ENCODE assay signal across 11 cellular contexts in the genomic region with DNA sequence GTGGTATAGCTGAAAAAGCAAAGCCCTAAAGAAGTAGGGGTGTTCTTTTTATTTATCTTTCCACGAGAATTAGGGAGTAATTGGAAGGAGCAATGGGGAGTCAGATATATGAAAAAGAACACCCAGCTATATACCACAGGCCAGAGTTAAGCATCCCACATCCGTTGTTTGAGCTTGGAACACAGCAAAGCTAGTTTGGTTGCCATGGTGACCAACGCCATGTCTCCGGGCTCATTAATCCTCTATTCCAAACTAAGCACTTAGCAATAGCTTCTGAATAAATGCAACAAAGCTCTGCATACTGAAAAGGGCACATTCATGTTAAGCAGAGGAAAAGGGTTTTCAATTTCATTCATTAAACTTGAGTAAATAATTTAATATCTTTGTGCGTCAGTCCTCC. TPM values are rescaled to one million over a fixed set of nuclear protein-coding genes. Genes with fewer than 3 reads are reported as not detected.
DNase-seq lines count a peak whose midpoint lies in the region; ATAC-seq, FAIRE-seq and TF ChIP-seq lines count a peak whose summit lies in the region.
"Had no signal": no experiment of that assay in that cellular context is flagged by ENCODE, and none has a peak within 500 bp of the region (broad histone marks: within the 10 kb centered on the region; RNA-seq: fewer than 3 reads in every experiment).

No MANE protein-coding gene starts in this region.

- H3K36me3 ChIP-seq in astrocyte (ENCODE audit: insufficient read depth, low read length) (no peaks in the 10 kb centered on the region), colonic mucosa (no peaks in the 10 kb centered on the region), tibial artery (no peaks in the 10 kb centered on the region)

- TF ChIP-seq CTCF in astrocyte (IDR thresholded peaks at IDR 0.05; ENCODE audit: insufficient read depth, low read depth, low read length) = no peak
- no peak for TF ChIP-seq CTCF in neural crest cell (conservative IDR thresholded peaks at IDR 0.05)
- no peak for TF ChIP-seq CTCF in colonic mucosa (IDR thresholded peaks at IDR 0.05)
- no peak for TF ChIP-seq CTCF in tibial artery (IDR thresholded peaks at IDR 0.05)

- H3K27ac Mint-ChIP-seq in activated naive CD8-positive, alpha-beta T cell treated with anti-CD3 and anti-CD28 coated beads for 36 hours = no peak overlapping the region
- H3K27ac Mint-ChIP-seq in activated naive CD8-positive, alpha-beta T cell treated with anti-CD3 and anti-CD28 coated beads, Interleukin-2, amount 50 U/mL, for 24 hours = no peak overlapping the region
- H3K27ac Mint-ChIP-seq in astrocyte (ENCODE audit: unreplicated experiment) (no peak overlapping the region), neural crest cell (ENCODE audit: unreplicated experiment) (no peak overlapping the region)
- H3K27ac Mint-ChIP-seq: CD8-positive, alpha-beta memory T cell had no signal

- H4K20me1 ChIP-seq in astrocyte (ENCODE audit: insufficient read depth, low read length) = no peaks in the 10 kb centered on the region

- intact Hi-C loops in colonic mucosa (cut with DNase I) = no loop called here
- intact Hi-C loops in tibial artery (cut with DNase I; ENCODE audit: low total_unique reads) = no loop called here

- H3K27me3 ChIP-seq in astrocyte (ENCODE audit: insufficient read depth, low read length) = no peaks in the 10 kb centered on the region
- no peaks in the 10 kb centered on the region for H3K27me3 ChIP-seq in colonic mucosa
- no peaks in the 10 kb centered on the region for H3K27me3 ChIP-seq in tibial artery

- H2AFZ ChIP-seq in astrocyte (ENCODE audit: low read depth, low read length) = no peak overlapping the region

- H3K4me1 Mint-ChIP-seq in activated naive CD8-positive, alpha-beta T cell treated with anti-CD3 and anti-CD28 coated beads for 36 hours = peaks cover 3% of the 10 kb centered on the region
- no peaks in the 10 kb centered on the region for H3K4me1 Mint-ChIP-seq in activated naive CD8-positive, alpha-beta T cell treated with anti-CD3 and anti-CD28 coated beads, Interleukin-2, amount 50 U/mL, for 24 hours
- H3K4me1 Mint-ChIP-seq in astrocyte (ENCODE audit: low read depth, unreplicated experiment) (no peaks in the 10 kb centered on the region), neural crest cell (peaks cover 15% of the 10 kb centered on the region)

- no peaks in the 10 kb centered on the region for H3K27me3 Mint-ChIP-seq in activated naive CD8-positive, alpha-beta T cell treated with anti-CD3 and anti-CD28 coated beads for 36 hours
- peaks cover 5% of the 10 kb centered on the region for H3K27me3 Mint-ChIP-seq in activated naive CD8-positive, alpha-beta T cell treated with anti-CD3 and anti-CD28 coated beads, Interleukin-2, amount 50 U/mL, for 24 hours
- H3K27me3 Mint-ChIP-seq in astrocyte (ENCODE audit: low read depth, unreplicated experiment) (peaks cover 2% of the 10 kb centered on the region), neural crest cell (ENCODE audit: low read depth) (no peaks in the 10 kb centered on the region)
- H3K27me3 Mint-ChIP-seq: CD8-positive, alpha-beta memory T cell had no signal

- H3K4me1 ChIP-seq in astrocyte (ENCODE audit: insufficient read depth, low read length) (no peaks in the 10 kb centered on the region), colonic mucosa (no peaks in the 10 kb centered on the region), tibial artery (no peaks in the 10 kb centered on the region)

- H3K9me3 ChIP-seq in astrocyte (ENCODE audit: insufficient read depth, low read depth, low read length) (no peaks in the 10 kb centered on the region), colonic mucosa (no peaks in the 10 kb centered on the region), tibial artery (no peaks in the 10 kb centered on the region)

- peak; percentile 14 for DNase-seq in activated naive CD8-positive, alpha-beta T cell treated with anti-CD3 and anti-CD28 coated beads for 36 hours
- no peak for DNase-seq in activated naive CD8-positive, alpha-beta T cell treated with anti-CD3 and anti-CD28 coated beads, Interleukin-2, amount 50 U/mL, for 24 hours
- DNase-seq in NCI-H1105 treated with DMSO at 0.1 percent for 48 hours (lab: John Stamatoyannopoulos, UW) = peak; percentile 90
- peak; percentile 76 for DNase-seq in astrocyte (ENCODE audit: low read depth)
- peak; percentile 48 for DNase-seq in neural crest cell (ENCODE audit: low read depth, low spot score)
- DNase-seq in colonic mucosa = no peak
- no peak for DNase-seq in tibial artery

- ATAC-seq in activated naive CD8-positive, alpha-beta T cell treated with anti-CD3 and anti-CD28 coated beads, Interleukin-2, amount 50 U/mL, for 24 hours = no peak
- ATAC-seq in GM21515 (IDR thresholded peaks at IDR 0.05; ENCODE audit: unreplicated experiment) = no peak

- no peak for FAIRE-seq in astrocyte (lab: Jason Lieb, UNC)

- no peaks in the 10 kb centered on the region for H3K9me3 Mint-ChIP-seq in activated naive CD8-positive, alpha-beta T cell treated with anti-CD3 and anti-CD28 coated beads for 36 hours
- H3K9me3 Mint-ChIP-seq in activated naive CD8-positive, alpha-beta T cell treated with anti-CD3 and anti-CD28 coated beads, Interleukin-2, amount 50 U/mL, for 24 hours = no peaks in the 10 kb centered on the region
- H3K9me3 Mint-ChIP-seq in astrocyte (ENCODE audit: unreplicated experiment) = no peaks in the 10 kb centered on the region
- no peaks in the 10 kb centered on the region for H3K9me3 Mint-ChIP-seq in neural crest cell
- H3K9me3 Mint-ChIP-seq: CD8-positive, alpha-beta memory T cell had no signal

- H3K4me3 ChIP-seq in astrocyte (ENCODE audit: insufficient read depth, low read depth, low read length) (no peak overlapping the region), colonic mucosa (no peak overlapping the region), tibial artery (no peak overlapping the region)
- H3K4me3 ChIP-seq: lung had no signal

- no peak overlapping the region for H3K4me2 ChIP-seq in astrocyte (ENCODE audit: low read length)

- H3K27ac ChIP-seq in astrocyte (ENCODE audit: low read depth, low read length) (no peak overlapping the region), colonic mucosa (no peak overlapping the region), tibial artery (no peak overlapping the region)

- H3K36me3 Mint-ChIP-seq in activated naive CD8-positive, alpha-beta T cell treated with anti-CD3 and anti-CD28 coated beads for 36 hours = no peaks in the 10 kb centered on the region
- H3K36me3 Mint-ChIP-seq in activated naive CD8-positive, alpha-beta T cell treated with anti-CD3 and anti-CD28 coated beads, Interleukin-2, amount 50 U/mL, for 24 hours (ENCODE audit: low read depth) = no peaks in the 10 kb centered on the region
- H3K36me3 Mint-ChIP-seq in astrocyte (ENCODE audit: low read depth, unreplicated experiment) (no peaks in the 10 kb centered on the region), neural crest cell (ENCODE audit: low read depth) (no peaks in the 10 kb centered on the region)
- H3K36me3 Mint-ChIP-seq: CD8-positive, alpha-beta memory T cell had no signal

- H3K4me3 Mint-ChIP-seq in activated naive CD8-positive, alpha-beta T cell treated with anti-CD3 and anti-CD28 coated beads for 36 hours = no peak overlapping the region
- no peak overlapping the region for H3K4me3 Mint-ChIP-seq in activated naive CD8-positive, alpha-beta T cell treated with anti-CD3 and anti-CD28 coated beads, Interleukin-2, amount 50 U/mL, for 24 hours
- no peak overlapping the region for H3K4me3 Mint-ChIP-seq in astrocyte (ENCODE audit: unreplicated experiment)
- H3K4me3 Mint-ChIP-seq in neural crest cell = no peak overlapping the region
- H3K4me3 Mint-ChIP-seq: CD8-positive, alpha-beta memory T cell had no signal

- H3K9ac ChIP-seq in astrocyte (ENCODE audit: low read length) = no peak overlapping the region
- no peak overlapping the region for H3K9ac ChIP-seq in colonic mucosa (ENCODE audit: low read depth in 2 of 2, low read length in 2 of 2)

- no peaks in the 10 kb centered on the region for H3K79me2 ChIP-seq in astrocyte (ENCODE audit: insufficient read depth, low read length)

RNA-seq across cellular contexts. Expression of a gene that starts 23.5 kb away (rescaled TPM):
- total RNA-seq in activated naive CD8-positive, alpha-beta T cell treated with anti-CD3 and anti-CD28 coated beads for 36 hours = not detected
- total RNA-seq in astrocyte (not detected in 2 replicates), neural crest cell (0.21 TPM in 1 of 2 replicates, not detected in the other), colonic mucosa (under 1 TPM; 0.15 to 0.32 TPM)
- total RNA-seq: CD8-positive, alpha-beta memory T cell; T-helper 1 cell treated with Interleukin-12 subunit alpha and Interleukin-12 subunit beta and Interleukin-4 antibody, amounts not matched to agents 30 ng/mL and 1 ng/mL, for 36 hours had no signal

Comparison
In these comparisons a context has a peak if more than half of its experiments do, and no peak if none do; other contexts are left out.
1. DNase-seq: peak in activated naive CD8-positive, alpha-beta T cell treated with anti-CD3 and anti-CD28 coated beads for 36 hours (single experiment), NCI-H1105 treated with DMSO at 0.1 percent for 48 hours (single experiment), astrocyte (single experiment) and neural crest cell (single experiment); none in activated naive CD8-positive, alpha-beta T cell treated with anti-CD3 and anti-CD28 coated beads, Interleukin-2, amount 50 U/mL, for 24 hours (single experiment), colonic mucosa (single experiment) and tibial artery (0 of 2).